ENCODE assay signal across 1 cellular context in the genomic region with DNA sequence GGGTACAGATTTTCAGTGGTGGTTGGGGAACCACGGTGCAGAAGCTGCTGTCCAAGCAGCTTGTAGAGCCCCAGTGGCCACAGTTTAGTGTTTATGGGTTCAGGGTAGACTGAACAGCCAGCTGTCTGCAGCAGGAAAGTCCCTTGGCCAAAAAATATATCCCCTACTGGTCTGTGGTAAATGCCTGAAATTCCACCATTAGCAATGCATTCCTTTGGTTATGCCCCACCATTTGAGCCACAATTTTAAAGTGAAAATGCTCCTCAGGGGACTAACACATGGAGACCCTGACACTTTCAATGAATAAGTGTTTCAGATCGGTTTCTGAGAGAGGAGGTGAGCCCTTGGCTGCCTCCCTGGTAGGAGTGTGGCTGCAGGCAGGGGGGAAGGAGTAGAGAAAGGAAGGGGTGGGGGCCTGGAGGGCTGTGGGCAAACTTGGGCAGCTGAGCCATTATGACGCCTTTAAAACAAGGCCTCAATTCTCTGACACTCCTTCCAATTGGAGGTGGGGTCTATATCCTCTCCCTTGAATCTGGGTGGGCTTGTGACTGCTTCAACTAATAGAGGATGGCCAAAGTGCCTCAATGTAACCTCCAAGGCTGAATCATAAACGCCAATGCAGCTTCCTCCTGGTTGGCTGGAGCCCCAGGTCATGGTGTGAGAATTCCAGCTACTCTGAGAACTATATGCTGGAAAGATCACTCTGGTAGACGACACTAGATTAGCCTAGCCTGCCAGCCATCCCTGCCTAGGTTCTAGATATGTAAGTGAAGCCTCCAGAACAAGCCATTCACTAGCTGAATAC.
TF ChIP-seq lines count a peak whose summit lies in the region.

No MANE protein-coding gene starts in this region.

TF ChIP-seq in A549, 52 proteins besides CTCF, POLR2A, EP300 and RAD21 (continued from another document):
- TF ChIP-seq NR3C1 (IDR thresholded peaks at IDR 0.05) (no peak), GATA3 (IDR thresholded peaks at IDR 0.05; ENCODE audit: borderline replicate concordance) (no peak), CBX2 (IDR thresholded peaks at IDR 0.05; ENCODE audit: borderline replicate concordance, low read depth) (no peak), HOXA7 (CRISPR knock-in tag; IDR thresholded peaks at IDR 0.05) (no peak), CBX8 (IDR thresholded peaks at IDR 0.05) (no peak), FOSL2 (IDR thresholded peaks at IDR 0.05) (no peak), FOSL2 (CRISPR knock-in tag; IDR thresholded peaks at IDR 0.05) (no peak), ZSCAN20 (CRISPR knock-in tag; IDR thresholded peaks at IDR 0.05) (no peak), MYC (IDR thresholded peaks at IDR 0.05; ENCODE audit: borderline replicate concordance, low read length) (no peak), HDAC2 (IDR thresholded peaks at IDR 0.05) (no peak)
- TF ChIP-seq, protein P1, sequence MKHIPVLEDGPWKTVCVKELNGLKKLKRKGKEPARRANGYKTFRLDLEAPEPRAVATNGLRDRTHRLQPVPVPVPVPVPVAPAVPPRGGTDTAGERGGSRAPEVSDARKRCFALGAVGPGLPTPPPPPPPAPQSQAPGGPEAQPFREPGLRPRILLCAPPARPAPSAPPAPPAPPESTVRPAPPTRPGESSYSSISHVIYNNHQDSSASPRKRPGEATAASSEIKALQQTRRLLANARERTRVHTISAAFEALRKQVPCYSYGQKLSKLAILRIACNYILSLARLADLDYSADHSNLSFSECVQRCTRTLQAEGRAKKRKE (CRISPR knock-in tag; IDR thresholded peaks at IDR 0.05; ENCODE audit: low read depth): no peak
- TF ChIP-seq, protein P2, sequence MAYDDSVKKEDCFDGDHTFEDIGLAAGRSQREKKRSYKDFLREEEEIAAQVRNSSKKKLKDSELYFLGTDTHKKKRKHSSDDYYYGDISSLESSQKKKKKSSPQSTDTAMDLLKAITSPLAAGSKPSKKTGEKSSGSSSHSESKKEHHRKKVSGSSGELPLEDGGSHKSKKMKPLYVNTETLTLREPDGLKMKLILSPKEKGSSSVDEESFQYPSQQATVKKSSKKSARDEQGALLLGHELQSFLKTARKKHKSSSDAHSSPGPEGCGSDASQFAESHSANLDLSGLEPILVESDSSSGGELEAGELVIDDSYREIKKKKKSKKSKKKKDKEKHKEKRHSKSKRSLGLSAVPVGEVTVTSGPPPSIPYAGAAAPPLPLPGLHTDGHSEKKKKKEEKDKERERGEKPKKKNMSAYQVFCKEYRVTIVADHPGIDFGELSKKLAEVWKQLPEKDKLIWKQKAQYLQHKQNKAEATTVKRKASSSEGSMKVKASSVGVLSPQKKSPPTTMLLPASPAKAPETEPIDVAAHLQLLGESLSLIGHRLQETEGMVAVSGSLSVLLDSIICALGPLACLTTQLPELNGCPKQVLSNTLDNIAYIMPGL (CRISPR knock-in tag; IDR thresholded peaks at IDR 0.05; ENCODE audit: borderline replicate concordance): no peak
